ENCODE assay signal across 13 cellular contexts in the genomic region with DNA sequence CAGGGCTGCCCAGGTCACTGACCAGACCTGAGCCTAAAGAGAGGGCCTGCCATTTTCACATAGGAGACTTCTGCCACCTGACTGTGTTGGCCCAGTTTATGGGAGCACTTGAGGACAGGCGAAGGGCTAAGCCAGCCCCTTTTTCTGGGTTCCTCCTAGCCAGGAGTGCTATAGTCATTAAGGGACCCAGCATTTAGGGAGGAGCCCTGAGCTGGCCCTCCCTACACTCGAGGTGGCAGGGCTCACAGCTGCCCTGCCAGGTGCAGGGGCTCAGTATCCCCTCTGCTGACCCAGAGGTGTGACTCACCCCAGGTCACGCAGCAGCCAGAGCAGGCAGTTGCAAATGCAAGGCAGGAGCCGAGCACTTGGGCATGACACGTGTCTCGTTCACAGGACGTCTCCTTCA.
DNase-seq lines count a peak whose midpoint lies in the region; ATAC-seq, FAIRE-seq and TF ChIP-seq lines count a peak whose summit lies in the region.
"Had no signal": no experiment of that assay in that cellular context is flagged by ENCODE, and none has a peak within 500 bp of the region (broad histone marks: within the 10 kb centered on the region; RNA-seq: fewer than 3 reads in every experiment).

No MANE protein-coding gene starts in this region.

- BruUV-seq in endothelial cell of umbilical vein (replicated peaks; lab: Mats Ljungman, UMichigan): no TSS peak

- H3K4me3 Mint-ChIP-seq in activated CD8-positive, alpha-beta memory T cell treated with anti-CD3 and anti-CD28 coated beads, Interleukin-2, amount 10 ng/mL, durations not matched to agents 7 days and 5 days: no peak overlapping the region
- H3K4me3 Mint-ChIP-seq in stimulated activated memory B cell treated with anti-CD40 and anti-IgM and Interleukin-4, amounts not matched to agents 10 μg/mL and 1 μg/mL and 100 μg/mL, for 72 hours: no peak overlapping the region
- H3K4me3 Mint-ChIP-seq: activated B cell treated with CpG ODN at 0.5 μM for 24 hours had no signal

- H3K9me3 Mint-ChIP-seq in activated CD8-positive, alpha-beta memory T cell treated with anti-CD3 and anti-CD28 coated beads, Interleukin-2, amount 10 ng/mL, durations not matched to agents 7 days and 5 days (ENCODE audit: low read depth): no peaks in the 10 kb centered on the region
- H3K9me3 Mint-ChIP-seq in stimulated activated memory B cell treated with anti-CD40 and anti-IgM and Interleukin-4, amounts not matched to agents 10 μg/mL and 1 μg/mL and 100 μg/mL, for 72 hours: peaks cover 3% of the 10 kb centered on the region
- H3K9me3 Mint-ChIP-seq: activated B cell treated with CpG ODN at 0.5 μM for 24 hours had no signal

- peak; percentile 69 for FAIRE-seq in endothelial cell of umbilical vein (lab: Jason Lieb, UNC)
- FAIRE-seq: K562 had no signal

- no peaks in the 10 kb centered on the region for H4K20me1 ChIP-seq in endothelial cell of umbilical vein (replicated peaks; ENCODE audit: control insufficient read depth, extremely low read depth, insufficient read depth, low read length)

- H3K4me2 ChIP-seq in endothelial cell of umbilical vein (ENCODE audit: insufficient read depth, low read length): peak overlapping the region; percentile 65

- H2AFZ ChIP-seq in endothelial cell of umbilical vein (ENCODE audit: low read depth, low read length): no peak overlapping the region

- no peak for TF ChIP-seq EP300 in upper lobe of left lung (IDR thresholded peaks at IDR 0.05)

- H3K9ac ChIP-seq in endothelial cell of umbilical vein (replicated peaks; ENCODE audit: extremely low read depth, insufficient read depth, low read length): peak overlapping the region; percentile 79
- H3K9ac ChIP-seq in mucosa of rectum (ENCODE audit: low read depth in 1 of 2, low read length in 2 of 2): peak overlapping the region in 1 of 2 donors; percentile 45

- peak; percentile 14 for TF ChIP-seq POLR2A in endothelial cell of umbilical vein (IDR thresholded peaks at IDR 0.05; ENCODE audit: low read depth, low read length)
- TF ChIP-seq POLR2A in upper lobe of left lung (IDR thresholded peaks at IDR 0.05): peak in 1 of 4 donors; percentile 20

- POLR2A ChIA-PET in endothelial cell of umbilical vein (lab: Charles Lee): no interaction called here

- H3K79me2 ChIP-seq in endothelial cell of umbilical vein (ENCODE audit: control insufficient read depth, insufficient read depth, low read length): no peaks in the 10 kb centered on the region

- intact Hi-C loops in heart right ventricle (cut with DNase I) (loop anchor here in 7 of 10 donors (5.0 to 10.0 kb wide), 3 partner anchors 39 to 61 kb away; no protein-coding TSS in a partner anchor), Right ventricle myocardium superior (cut with DNase I) (loop anchor here (5.0 kb wide), 1 partner anchor 59 kb away; no protein-coding TSS in a partner anchor), endothelial cell of umbilical vein (cut with micrococcal nuclease) (loop anchor here (5.0 kb wide), 2 partner anchors 126 to 161 kb away; a partner anchor contains a TSS)

- dilution Hi-C loops in endothelial cell of umbilical vein (cut with MboI; ENCODE audit: extremely low pct_ligation_motif_present, low sequenced_read_pairs): no loop called here

- H3K27ac Mint-ChIP-seq in activated CD8-positive, alpha-beta memory T cell treated with anti-CD3 and anti-CD28 coated beads, Interleukin-2, amount 10 ng/mL, durations not matched to agents 7 days and 5 days: no peak overlapping the region
- H3K27ac Mint-ChIP-seq in stimulated activated memory B cell treated with anti-CD40 and anti-IgM and Interleukin-4, amounts not matched to agents 10 μg/mL and 1 μg/mL and 100 μg/mL, for 72 hours: no peak overlapping the region
- H3K27ac Mint-ChIP-seq: activated B cell treated with CpG ODN at 0.5 μM for 24 hours had no signal

- CTCF ChIA-PET in endothelial cell of umbilical vein (lab: Charles Lee): interaction anchor here (0.9 kb wide), 2 partner anchors 35 to 41 kb away, joined by 4 to 5 read pairs; no protein-coding TSS in a partner anchor
- CTCF ChIA-PET in activated CD8-positive, alpha-beta memory T cell treated with anti-CD3 and anti-CD28 coated beads, Interleukin-2, amount 10 ng/mL, durations not matched to agents 7 days and 5 days (lab: Charles Lee): interaction anchor here (0.9 kb wide), 1 partner anchor 12 kb away, joined by 3 read pairs; no protein-coding TSS in a partner anchor

- TF ChIP-seq CTCF in heart right ventricle (IDR thresholded peaks at IDR 0.05) (no peak), endothelial cell of umbilical vein (IDR thresholded peaks at IDR 0.05; ENCODE audit: extremely low read depth in 1 of 2, insufficient read depth in 1 of 2, low read depth in 1 of 2, low read length in 2 of 2) (no peak), upper lobe of left lung (IDR thresholded peaks at IDR 0.05) (no peak)

- H3K27me3 Mint-ChIP-seq in activated CD8-positive, alpha-beta memory T cell treated with anti-CD3 and anti-CD28 coated beads, Interleukin-2, amount 10 ng/mL, durations not matched to agents 7 days and 5 days: no peaks in the 10 kb centered on the region
- peaks cover 72% of the 10 kb centered on the region for H3K27me3 Mint-ChIP-seq in stimulated activated memory B cell treated with anti-CD40 and anti-IgM and Interleukin-4, amounts not matched to agents 10 μg/mL and 1 μg/mL and 100 μg/mL, for 72 hours

- H3K36me3 ChIP-seq in heart right ventricle (peaks cover 0 to 7% (median 0%) of the 10 kb centered on the region in 9 donors), endothelial cell of umbilical vein (ENCODE audit: control insufficient read depth in 2 of 2, extremely low read depth in 1 of 2, insufficient read depth in 2 of 2, low read length in 2 of 2) (no peaks in the 10 kb centered on the region), mucosa of rectum (ENCODE audit: control insufficient read depth in 2 of 2, insufficient read depth in 2 of 2, low read length in 2 of 2) (peaks cover 2 to 4% of the 10 kb centered on the region in 2 donors), upper lobe of left lung (no peaks in the 10 kb centered on the region)
- H3K36me3 ChIP-seq: ovary had no signal

- peaks cover 1% of the 10 kb centered on the region for H3K36me3 Mint-ChIP-seq in activated CD8-positive, alpha-beta memory T cell treated with anti-CD3 and anti-CD28 coated beads, Interleukin-2, amount 10 ng/mL, durations not matched to agents 7 days and 5 days
- H3K36me3 Mint-ChIP-seq in stimulated activated memory B cell treated with anti-CD40 and anti-IgM and Interleukin-4, amounts not matched to agents 10 μg/mL and 1 μg/mL and 100 μg/mL, for 72 hours: no peaks in the 10 kb centered on the region

- H3K27ac ChIP-seq in heart right ventricle (peak overlapping the region in 9 of 10 donors; percentile 25 to 77 (median 69)), endothelial cell of umbilical vein (ENCODE audit: insufficient read depth, low read depth, low read length) (peak overlapping the region; percentile 54), mucosa of rectum (ENCODE audit: low read depth in 2 of 2, low read length in 2 of 2) (peak overlapping the region; percentile 3 to 84), upper lobe of left lung (peak overlapping the region; percentile 79 to 87 (median 85))
- H3K27ac ChIP-seq: ovary had no signal

- no peaks in the 10 kb centered on the region for H3K9me1 ChIP-seq in endothelial cell of umbilical vein (replicated peaks; ENCODE audit: control insufficient read depth, extremely low read depth, insufficient read depth, low read length)

- ATAC-seq in heart right ventricle (peak in 2 of 8 donors; percentile 4 to 23), Right ventricle myocardium superior (ENCODE audit: poor library complexity) (no peak), upper lobe of left lung (ENCODE audit: low FRiP score in 2 of 2) (peak in 1 of 2 donors; percentile 27)
- ATAC-seq in activated CD8-positive, alpha-beta memory T cell treated with anti-CD3 and anti-CD28 coated beads, Interleukin-2, amount 10 ng/mL, durations not matched to agents 7 days and 5 days: no peak
- ATAC-seq in stimulated activated memory B cell treated with anti-CD40 and anti-IgM and Interleukin-4, amounts not matched to agents 10 μg/mL and 1 μg/mL and 100 μg/mL, for 72 hours: no peak
- ATAC-seq: K562, Panc1 had no signal

- peaks cover 10% of the 10 kb centered on the region for H3K4me1 Mint-ChIP-seq in activated CD8-positive, alpha-beta memory T cell treated with anti-CD3 and anti-CD28 coated beads, Interleukin-2, amount 10 ng/mL, durations not matched to agents 7 days and 5 days
- peaks cover 17% of the 10 kb centered on the region for H3K4me1 Mint-ChIP-seq in stimulated activated memory B cell treated with anti-CD40 and anti-IgM and Interleukin-4, amounts not matched to agents 10 μg/mL and 1 μg/mL and 100 μg/mL, for 72 hours

- peak overlapping the region in 7 of 10 donors; percentile 53 to 77 (median 65) for H3K4me3 ChIP-seq in heart right ventricle
- peak overlapping the region in 2 of 3 experiments; percentile 59 to 61 for H3K4me3 ChIP-seq in endothelial cell of umbilical vein (replicated peaks in 1 of 3; ENCODE audit: insufficient read depth in 1 of 3, low read depth in 1 of 3, low read length in 3 of 3)
- H3K4me3 ChIP-seq in mucosa of rectum (ENCODE audit: low read length in 2 of 2): peak overlapping the region in 1 of 2 donors; percentile 56
- H3K4me3 ChIP-seq in upper lobe of left lung: peak overlapping the region in 3 of 4 donors; percentile 56 to 67 (median 62)
- H3K4me3 ChIP-seq: K562, ovary had no signal

- H3K4me1 ChIP-seq in heart right ventricle (peaks cover 7 to 67% (median 31%) of the 10 kb centered on the region in 9 donors), endothelial cell of umbilical vein (ENCODE audit: control insufficient read depth, extremely low read depth, insufficient read depth, low read length) (peaks cover 42% of the 10 kb centered on the region), mucosa of rectum (ENCODE audit: control insufficient read depth in 2 of 2, insufficient read depth in 2 of 2, low read length in 2 of 2) (peaks cover 39 to 52% of the 10 kb centered on the region in 2 donors), upper lobe of left lung (peaks cover 34 to 59% (median 46%) of the 10 kb centered on the region in 4 donors)

- no peak for DNase-seq in heart right ventricle
- DNase-seq in Right ventricle myocardium superior: no peak
- peak; percentile 77 for DNase-seq in endothelial cell of umbilical vein (ENCODE audit: low read depth, low spot score)
- DNase-seq in upper lobe of left lung: peak in 1 of 2 donors; percentile 77
- DNase-seq in AG08396 (ENCODE audit: low spot score): no peak
- no peak for DNase-seq in activated CD8-positive, alpha-beta memory T cell treated with anti-CD3 and anti-CD28 coated beads, Interleukin-2, amount 10 ng/mL, durations not matched to agents 7 days and 5 days
- DNase-seq: activated B cell treated with CpG ODN at 0.5 μM for 24 hours; activated effector memory CD4-positive, alpha-beta T cell treated with Interleukin-2 at 50 U/mL for 16 hours; ovary had no signal

- 64 to 81% methylated on average over 7 of the region's 7 CpGs for WGBS in heart right ventricle, 2 donors
- WGBS in upper lobe of left lung, 2 donors: 79 to 100% methylated on average over 2 to 7 of the region's 7 CpGs

- H3K27me3 ChIP-seq in heart right ventricle (peaks cover 0 to 18% (median 0%) of the 10 kb centered on the region in 7 donors), endothelial cell of umbilical vein (ENCODE audit: control insufficient read depth in 2 of 2, insufficient read depth in 2 of 2, low read length in 2 of 2) (no peaks in the 10 kb centered on the region), mucosa of rectum (ENCODE audit: control insufficient read depth in 2 of 2, insufficient read depth in 2 of 2, low read length in 2 of 2) (no peaks in the 10 kb centered on the region), upper lobe of left lung (no peaks in the 10 kb centered on the region)
- H3K27me3 ChIP-seq: ovary had no signal

- H3K9me3 ChIP-seq in heart right ventricle (peaks cover 0 to 7% (median 0%) of the 10 kb centered on the region in 11 donors), endothelial cell of umbilical vein (replicated peaks; ENCODE audit: control insufficient read depth, insufficient read depth, low read length) (no peaks in the 10 kb centered on the region), mucosa of rectum (ENCODE audit: control insufficient read depth in 2 of 2, low read length in 2 of 2) (no peaks in the 10 kb centered on the region), upper lobe of left lung (no peaks in the 10 kb centered on the region)
- H3K9me3 ChIP-seq: ovary had no signal
